ENCODE assay signal across 34 cellular contexts in the genomic region with DNA sequence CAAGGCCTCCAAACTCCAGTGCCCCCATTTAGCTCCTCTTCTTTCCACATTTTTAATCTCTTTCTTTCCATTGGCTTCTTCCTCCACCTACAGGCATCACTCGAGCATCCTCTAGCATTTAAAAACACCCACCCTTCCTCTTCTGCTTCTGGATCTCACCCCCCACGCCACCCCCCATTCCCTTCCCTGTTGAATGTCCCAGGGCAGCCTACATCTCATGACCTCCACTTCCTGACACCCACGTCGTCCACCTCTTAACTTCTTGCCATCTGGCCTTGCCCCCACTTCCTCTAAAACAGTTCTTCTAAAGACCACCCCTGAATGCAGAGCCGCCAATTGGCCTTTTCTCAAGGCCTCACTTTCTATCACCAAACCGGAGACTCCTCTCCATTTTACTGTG. TPM values are rescaled to one million over a fixed set of nuclear protein-coding genes. Genes with fewer than 3 reads are reported as not detected.
"Had no signal": no experiment of that assay in that cellular context is flagged by ENCODE, and none has a peak within 500 bp of the region (broad histone marks: within the 10 kb centered on the region; RNA-seq: fewer than 3 reads in every experiment).

No MANE protein-coding gene starts in this region.

- H3K27ac Mint-ChIP-seq: activated CD8-positive, alpha-beta T cell treated with anti-CD3 and anti-CD28 coated beads for 36 hours; activated naive CD4-positive, alpha-beta T cell treated with anti-CD3 and anti-CD28 coated beads for 36 hours; activated naive CD4-positive, alpha-beta T cell treated with anti-CD3 and anti-CD28 coated beads, Interleukin-2, amount 50 U/mL, for 24 hours; WTC11 had no signal

- H3K4me3 Mint-ChIP-seq: activated CD8-positive, alpha-beta T cell treated with anti-CD3 and anti-CD28 coated beads for 36 hours; activated naive CD4-positive, alpha-beta T cell treated with anti-CD3 and anti-CD28 coated beads for 36 hours; activated naive CD4-positive, alpha-beta T cell treated with anti-CD3 and anti-CD28 coated beads, Interleukin-2, amount 50 U/mL, for 24 hours; activated T-cell treated with anti-CD3 and anti-CD28 coated beads, Interleukin-2, amount 50 U/mL, for 4 hours; activated T-helper 17 cell treated with anti-CD3 and anti-CD28 coated beads, Interleukin-2, amount 50 U/mL, for 72 hours; WTC11 had no signal

- H3K4me1 Mint-ChIP-seq: activated naive CD4-positive, alpha-beta T cell treated with anti-CD3 and anti-CD28 coated beads, Interleukin-2, amount 50 U/mL, for 24 hours; activated T-helper 17 cell treated with anti-CD3 and anti-CD28 coated beads, Interleukin-2, amount 50 U/mL, for 72 hours had no signal

- H3K4me3 ChIP-seq: adrenal gland, ascending aorta, breast epithelium, cardiac muscle cell, colonic mucosa, esophagus squamous epithelium, gastroesophageal sphincter, heart right ventricle had no signal

- H3K4me1 ChIP-seq: adrenal gland, breast epithelium had no signal

- H3K27me3 Mint-ChIP-seq: activated naive CD4-positive, alpha-beta T cell treated with anti-CD3 and anti-CD28 coated beads, Interleukin-2, amount 50 U/mL, for 24 hours had no signal

- H3K27me3 ChIP-seq: adrenal gland, ascending aorta, breast epithelium, colonic mucosa had no signal

- H3K36me3 Mint-ChIP-seq: activated naive CD4-positive, alpha-beta T cell treated with anti-CD3 and anti-CD28 coated beads, Interleukin-2, amount 50 U/mL, for 24 hours; brain; WTC11 had no signal

- H3K9me3 ChIP-seq: adrenal gland, ascending aorta, breast epithelium, colonic mucosa, esophagus squamous epithelium, gastroesophageal sphincter, heart right ventricle had no signal

- H3K27ac ChIP-seq: adrenal gland, ascending aorta, breast epithelium, cardiac muscle cell, colonic mucosa, epithelial cell of prostate, esophagus squamous epithelium, gastroesophageal sphincter, heart right ventricle, VCaP had no signal

- H3K36me3 ChIP-seq: adrenal gland, ascending aorta, breast epithelium, cardiac muscle cell, colonic mucosa, esophagus squamous epithelium, gastroesophageal sphincter, heart right ventricle had no signal

- ATAC-seq: activated CD8-positive, alpha-beta T cell treated with anti-CD3 and anti-CD28 coated beads for 36 hours; activated T-cell treated with anti-CD3 and anti-CD28 coated beads, Interleukin-2, amount 50 U/mL, for 4 hours; activated T-helper 17 cell treated with anti-CD3 and anti-CD28 coated beads, Interleukin-2, amount 50 U/mL, for 72 hours; gastroesophageal sphincter; heart right ventricle; WTC11 had no signal

- DNase-seq: activated CD4-positive, alpha-beta T cell treated with anti-CD3 and anti-CD28 coated beads for 1 hour; activated CD4-positive, alpha-beta T cell treated with anti-CD3 and anti-CD28 coated beads for 48 hours; activated CD4-positive, alpha-beta T cell treated with anti-CD3 and anti-CD28 coated beads, Interleukin-2, amount 50 U/mL, for 1 hour; activated CD4-positive, alpha-beta T cell treated with anti-CD3 and anti-CD28 coated beads, Interleukin-2, amount 50 U/mL, for 48 hours; activated CD8-positive, alpha-beta memory T cell treated with anti-CD3 and anti-CD28 coated beads for 24 hours; activated CD8-positive, alpha-beta T cell treated with anti-CD3 and anti-CD28 coated beads for 36 hours; activated effector memory CD4-positive, alpha-beta T cell treated with Interleukin-2 at 50 U/mL for 16 hours; activated gamma-delta T cell treated with Interleukin-2 at 50 U/mL for 16 hours; activated naive CD4-positive, alpha-beta T cell treated with anti-CD3 and anti-CD28 coated beads for 36 hours; activated T-cell treated with anti-CD3 and anti-CD28 coated beads, Interleukin-2, amount 50 U/mL, for 4 hours; adrenal gland; central memory CD4-positive, alpha-beta T cell; cerebellar nuclear complex; colonic mucosa; effector CD8-positive, alpha-beta T cell; esophagus squamous epithelium; foreskin melanocyte; heart right ventricle; T-helper 1 cell; T-helper 2 cell had no signal

- H3K9me3 Mint-ChIP-seq: activated CD8-positive, alpha-beta T cell treated with anti-CD3 and anti-CD28 coated beads for 36 hours; activated naive CD4-positive, alpha-beta T cell treated with anti-CD3 and anti-CD28 coated beads for 36 hours; activated naive CD4-positive, alpha-beta T cell treated with anti-CD3 and anti-CD28 coated beads, Interleukin-2, amount 50 U/mL, for 24 hours; activated T-cell treated with anti-CD3 and anti-CD28 coated beads, Interleukin-2, amount 50 U/mL, for 4 hours; activated T-helper 17 cell treated with anti-CD3 and anti-CD28 coated beads, Interleukin-2, amount 50 U/mL, for 72 hours; brain; WTC11 had no signal

RNA-seq across cellular contexts. Expression of gene REN, which starts 8.2 kb away (rescaled TPM):
- total RNA-seq: activated CD8-positive, alpha-beta T cell treated with anti-CD3 and anti-CD28 coated beads for 36 hours; activated naive CD4-positive, alpha-beta T cell treated with anti-CD3 and anti-CD28 coated beads for 36 hours; activated T-cell treated with anti-CD3 and anti-CD28 coated beads, Interleukin-2, amount 50 U/mL, for 4 hours; activated T-helper 17 cell treated with anti-CD3 and anti-CD28 coated beads, Interleukin-2, amount 50 U/mL, for 72 hours; ascending aorta; breast epithelium; cardiac muscle cell; dermis microvascular lymphatic vessel endothelial cell; endothelial cell of umbilical vein; gastroesophageal sphincter; heart right ventricle; WTC11 had no signal

RNA-seq across cellular contexts. Expression of gene KISS1, which starts 38.3 kb away (rescaled TPM):
- total RNA-seq: activated CD8-positive, alpha-beta T cell treated with anti-CD3 and anti-CD28 coated beads for 36 hours; activated naive CD4-positive, alpha-beta T cell treated with anti-CD3 and anti-CD28 coated beads for 36 hours; activated T-cell treated with anti-CD3 and anti-CD28 coated beads, Interleukin-2, amount 50 U/mL, for 4 hours; activated T-helper 17 cell treated with anti-CD3 and anti-CD28 coated beads, Interleukin-2, amount 50 U/mL, for 72 hours; adrenal gland; ascending aorta; breast epithelium; esophagus squamous epithelium; gastroesophageal sphincter; glomerular endothelial cell; heart right ventricle had no signal

RNA-seq across cellular contexts. Expression of gene GOLT1A, which starts 55.8 kb away (rescaled TPM):
- total RNA-seq: activated CD8-positive, alpha-beta T cell treated with anti-CD3 and anti-CD28 coated beads for 36 hours; activated naive CD4-positive, alpha-beta T cell treated with anti-CD3 and anti-CD28 coated beads for 36 hours; activated T-cell treated with anti-CD3 and anti-CD28 coated beads, Interleukin-2, amount 50 U/mL, for 4 hours; ascending aorta; endothelial cell of umbilical vein; fibroblast of villous mesenchyme; glomerular endothelial cell; heart right ventricle had no signal
